ENCODE assay signal across 33 cellular contexts in the genomic region with DNA sequence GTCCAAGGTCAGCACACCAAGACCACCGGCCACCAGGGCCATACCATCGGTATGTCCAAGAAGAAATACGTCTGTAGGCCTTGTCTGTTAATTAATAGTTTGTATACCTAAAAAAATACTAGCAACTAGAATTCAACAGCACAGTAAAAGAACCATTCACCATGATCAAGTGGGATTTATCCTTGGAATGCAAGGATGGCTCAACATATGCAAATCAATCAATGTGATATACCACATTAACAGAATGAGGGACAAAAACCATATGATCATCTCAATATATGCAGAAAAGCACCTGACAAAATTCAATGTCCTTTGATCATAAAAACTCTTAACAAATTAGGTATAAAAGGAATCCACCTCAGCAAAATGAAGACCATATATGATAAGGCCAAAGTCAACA.
"Had no signal": no experiment of that assay in that cellular context is flagged by ENCODE, and none has a peak within 500 bp of the region (broad histone marks: within the 10 kb centered on the region; RNA-seq: fewer than 3 reads in every experiment).

No MANE protein-coding gene starts in this region.

- FAIRE-seq: endometrium, endothelial cell of umbilical vein had no signal

- H3K27ac Mint-ChIP-seq: activated B cell treated with CpG ODN at 0.5 μM for 24 hours; activated CD8-positive, alpha-beta T cell treated with anti-CD3 and anti-CD28 coated beads for 36 hours; activated naive CD4-positive, alpha-beta T cell treated with anti-CD3 and anti-CD28 coated beads, Interleukin-2, amount 50 U/mL, for 24 hours; activated naive CD8-positive, alpha-beta T cell treated with anti-CD3 and anti-CD28 coated beads for 36 hours; activated naive CD8-positive, alpha-beta T cell treated with anti-CD3 and anti-CD28 coated beads, Interleukin-2, amount 50 U/mL, for 24 hours; activated T-helper 17 cell treated with anti-CD3 and anti-CD28 coated beads, Interleukin-2, amount 50 U/mL, for 72 hours; T-helper 2 cell treated with Interferon-gamma antibody and Interleukin-4, amounts not matched to agents 5 μg/mL and 100 μg/mL, for 36 hours had no signal

- H3K36me3 ChIP-seq: adrenal gland, colonic mucosa, esophagus squamous epithelium, gastroesophageal sphincter, heart right ventricle, WERI-Rb-1 had no signal

- H3K4me1 ChIP-seq: adrenal gland, body of pancreas, colonic mucosa had no signal

- H3K4me2 ChIP-seq: hepatocyte had no signal

- H2AFZ ChIP-seq: hepatocyte had no signal

- H3K27me3 ChIP-seq: adrenal gland, body of pancreas, colonic mucosa, esophagus squamous epithelium, gastroesophageal sphincter, heart right ventricle, hepatocyte had no signal

- H3K4me1 Mint-ChIP-seq: activated B cell treated with CpG ODN at 0.5 μM for 24 hours; activated naive CD4-positive, alpha-beta T cell treated with anti-CD3 and anti-CD28 coated beads, Interleukin-2, amount 50 U/mL, for 24 hours; activated naive CD8-positive, alpha-beta T cell treated with anti-CD3 and anti-CD28 coated beads for 36 hours; activated naive CD8-positive, alpha-beta T cell treated with anti-CD3 and anti-CD28 coated beads, Interleukin-2, amount 50 U/mL, for 24 hours; activated T-helper 17 cell treated with anti-CD3 and anti-CD28 coated beads, Interleukin-2, amount 50 U/mL, for 72 hours had no signal

- H3K9me3 ChIP-seq: colonic mucosa had no signal

- H3K79me2 ChIP-seq: hepatocyte had no signal

- ATAC-seq: activated CD4-positive, CD25-positive, alpha-beta regulatory T cell treated with anti-CD3 and anti-CD28 coated beads, Interleukin-2, amount 50 U/mL, for 24 hours; activated CD8-positive, alpha-beta T cell treated with anti-CD3 and anti-CD28 coated beads for 36 hours; activated naive CD8-positive, alpha-beta T cell treated with anti-CD3 and anti-CD28 coated beads, Interleukin-2, amount 50 U/mL, for 24 hours; activated T-cell treated with anti-CD3 and anti-CD28 coated beads, Interleukin-2, amount 50 U/mL, for 4 hours; activated T-helper 17 cell treated with anti-CD3 and anti-CD28 coated beads, Interleukin-2, amount 50 U/mL, for 72 hours; body of pancreas; gastroesophageal sphincter; heart right ventricle had no signal

- H3K27ac ChIP-seq: adrenal gland, body of pancreas, colonic mucosa, epithelial cell of prostate, esophagus squamous epithelium, gastroesophageal sphincter, heart right ventricle, hepatocyte, WERI-Rb-1 had no signal

- H3K4me3 ChIP-seq: adrenal gland, body of pancreas, colonic mucosa, esophagus squamous epithelium, gastroesophageal sphincter, heart right ventricle, hepatocyte had no signal

- H3K27me3 Mint-ChIP-seq: activated naive CD8-positive, alpha-beta T cell treated with anti-CD3 and anti-CD28 coated beads for 36 hours had no signal

- H3K4me3 Mint-ChIP-seq: activated B cell treated with CpG ODN at 0.5 μM for 24 hours; activated CD8-positive, alpha-beta T cell treated with anti-CD3 and anti-CD28 coated beads for 36 hours; activated naive CD4-positive, alpha-beta T cell treated with anti-CD3 and anti-CD28 coated beads, Interleukin-2, amount 50 U/mL, for 24 hours; activated naive CD8-positive, alpha-beta T cell treated with anti-CD3 and anti-CD28 coated beads for 36 hours; activated naive CD8-positive, alpha-beta T cell treated with anti-CD3 and anti-CD28 coated beads, Interleukin-2, amount 50 U/mL, for 24 hours; activated T-cell treated with anti-CD3 and anti-CD28 coated beads, Interleukin-2, amount 50 U/mL, for 4 hours; activated T-helper 17 cell treated with anti-CD3 and anti-CD28 coated beads, Interleukin-2, amount 50 U/mL, for 72 hours; T-helper 2 cell treated with Interferon-gamma antibody and Interleukin-4, amounts not matched to agents 5 μg/mL and 100 μg/mL, for 36 hours had no signal

- DNase-seq: activated B cell treated with CpG ODN at 0.5 μM for 24 hours; activated CD4-positive, alpha-beta T cell treated with anti-CD3 and anti-CD28 coated beads for 48 hours; activated CD4-positive, alpha-beta T cell treated with anti-CD3 and anti-CD28 coated beads, Interleukin-2, amount 50 U/mL, for 1 hour; activated CD4-positive, alpha-beta T cell treated with anti-CD3 and anti-CD28 coated beads, Interleukin-2, amount 50 U/mL, for 48 hours; activated CD8-positive, alpha-beta memory T cell treated with anti-CD3 and anti-CD28 coated beads for 24 hours; activated CD8-positive, alpha-beta T cell treated with anti-CD3 and anti-CD28 coated beads for 36 hours; activated effector memory CD4-positive, alpha-beta T cell treated with Interleukin-2 at 50 U/mL for 16 hours; activated gamma-delta T cell treated with Interleukin-2 at 50 U/mL for 16 hours; activated naive CD4-positive, alpha-beta T cell treated with Interleukin-2 at 50 U/mL for 16 hours; activated naive CD8-positive, alpha-beta T cell treated with anti-CD3 and anti-CD28 coated beads for 36 hours; activated naive CD8-positive, alpha-beta T cell treated with anti-CD3 and anti-CD28 coated beads, Interleukin-2, amount 50 U/mL, for 24 hours; activated T-cell treated with anti-CD3 and anti-CD28 coated beads, Interleukin-2, amount 50 U/mL, for 4 hours; adrenal gland; amygdala; aorta; body of pancreas; caudate nucleus; colonic mucosa; effector CD8-positive, alpha-beta T cell; esophagus squamous epithelium; foreskin melanocyte; heart right ventricle; T1000; WERI-Rb-1 had no signal
